Comparison of ENCODE assay signal across 8 cellular contexts in the genomic region with DNA sequence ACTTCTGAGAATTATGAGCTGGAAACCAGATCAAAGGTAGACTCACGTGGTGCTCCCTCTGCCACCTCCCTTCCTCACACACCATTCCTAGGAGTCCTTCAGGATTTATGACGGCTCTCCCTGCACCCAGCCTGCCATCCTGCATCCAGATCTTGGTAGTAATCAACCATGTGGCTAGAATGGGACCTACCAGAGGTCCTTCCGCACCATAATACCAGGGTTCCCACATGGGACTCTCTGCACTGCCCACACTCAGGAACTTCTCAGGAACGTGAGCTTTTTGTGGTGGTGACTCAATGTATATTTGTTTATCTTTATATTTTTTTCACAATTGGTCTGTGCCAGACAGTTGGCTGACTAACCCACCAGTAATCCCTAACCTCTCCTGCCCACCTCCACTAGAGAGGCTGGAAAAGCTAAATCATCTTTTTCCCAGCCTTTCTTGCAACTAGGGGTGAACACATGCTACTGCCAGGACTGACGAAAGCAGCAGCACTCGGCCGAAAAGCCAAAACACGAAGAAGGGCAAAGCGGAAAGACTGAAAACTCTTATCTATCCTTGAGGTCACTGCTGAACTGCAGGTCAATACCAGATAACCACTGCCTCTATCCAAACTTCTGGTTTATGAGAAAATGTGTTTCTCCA.
DNase-seq lines count a peak whose midpoint lies in the region; FAIRE-seq and TF ChIP-seq lines count a peak whose summit lies in the region.

No MANE protein-coding gene starts in this region.

- in situ Hi-C loops in ACHN (cut with HindIII; ENCODE audit: low pct_ligation_motif_present, low pct_unique_long_range_greater_than_20kb, low sequenced_read_pairs), result no loop called here

- POLR2A ChIA-PET in activated CD4-positive, alpha-beta memory T cell treated with anti-CD3 and anti-CD28 coated beads for 36 hours (lab: Charles Lee), result interaction anchor here (0.6 to 4.2 kb wide), 11 partner anchors 19 to 112 kb away, joined by 3 to 38 read pairs (median 4); no protein-coding TSS in a partner anchor

- H3K36me3 Mint-ChIP-seq in activated CD4-positive, alpha-beta memory T cell treated with anti-CD3 and anti-CD28 coated beads for 36 hours, result peaks cover 9% of the 10 kb centered on the region

- H3K27me3 Mint-ChIP-seq in activated CD4-positive, alpha-beta memory T cell treated with anti-CD3 and anti-CD28 coated beads for 36 hours, result no peaks in the 10 kb centered on the region

- H3K4me1 Mint-ChIP-seq in activated CD4-positive, alpha-beta memory T cell treated with anti-CD3 and anti-CD28 coated beads for 36 hours (ENCODE audit: low read depth), result peaks cover 78% of the 10 kb centered on the region

- CTCF ChIA-PET in activated CD4-positive, alpha-beta memory T cell treated with anti-CD3 and anti-CD28 coated beads for 36 hours (lab: Charles Lee), result interaction anchor here (0.6 to 3.3 kb wide), 11 partner anchors 22 to 209 kb away, joined by 3 to 20 read pairs (median 4); no protein-coding TSS in a partner anchor

- intact Hi-C loops in activated CD4-positive, alpha-beta memory T cell treated with anti-CD3 and anti-CD28 coated beads for 36 hours (cut with micrococcal nuclease), result loop anchor here (5.0 kb wide), 1 partner anchor 101 kb away; no protein-coding TSS in a partner anchor

- TF ChIP-seq POLR2A in H54 (IDR thresholded peaks at IDR 0.05; ENCODE audit: low read depth, low read length), result no peak
- no peak for TF ChIP-seq POLR2A in GM12892 (IDR thresholded peaks at IDR 0.05; ENCODE audit: low read depth, low read length)

- peak; percentile 70 for FAIRE-seq in H54 (lab: Jason Lieb, UNC)
- FAIRE-seq in GM12892 (lab: Jason Lieb, UNC), result no peak

- no peaks in the 10 kb centered on the region for H3K9me3 Mint-ChIP-seq in activated CD4-positive, alpha-beta memory T cell treated with anti-CD3 and anti-CD28 coated beads for 36 hours

- H3K4me3 Mint-ChIP-seq in activated CD4-positive, alpha-beta memory T cell treated with anti-CD3 and anti-CD28 coated beads for 36 hours, result peak overlapping the region; percentile 47

- peak; percentile 80 for DNase-seq in ACHN
- DNase-seq in H54 (ENCODE audit: insufficient read length, low spot score), result peak; percentile 80
- DNase-seq in activated CD4-positive, alpha-beta memory T cell treated with anti-CD3 and anti-CD28 coated beads for 36 hours, result peak; percentile 52
- DNase-seq in glomerular endothelial cell (ENCODE audit: extremely low read depth, low read depth, low spot score), result peak; percentile 64
- DNase-seq in NCI-H446 (lab: John Stamatoyannopoulos, UW), result no peak
- DNase-seq in GM19238 (ENCODE audit: insufficient read length, low spot score), result no peak
- DNase-seq in GM12892 (ENCODE audit: insufficient read length), result no peak
- DNase-seq in NCI-H1105 (lab: John Stamatoyannopoulos, UW), result no peak

- peak overlapping the region; percentile 84 for H3K27ac Mint-ChIP-seq in activated CD4-positive, alpha-beta memory T cell treated with anti-CD3 and anti-CD28 coated beads for 36 hours

Comparison
In these comparisons a context has a peak if more than half of its experiments do, and no peak if none do; other contexts are left out.
1. DNase-seq: peak in ACHN (single experiment), H54 (single experiment), activated CD4-positive, alpha-beta memory T cell treated with anti-CD3 and anti-CD28 coated beads for 36 hours (single experiment) and glomerular endothelial cell (single experiment); none in NCI-H446 (0 of 2), GM19238 (single experiment), GM12892 (single experiment) and NCI-H1105 (single experiment).